ENCODE assay signal across 14 cellular contexts in genomic region chr10:117546020-117546629, GRCh38. TPM values are rescaled to one million over a fixed set of nuclear protein-coding genes. Genes with fewer than 3 reads are reported as not detected.
DNase-seq lines count a peak whose midpoint lies in the region; ATAC-seq and TF ChIP-seq lines count a peak whose summit lies in the region.
"Had no signal": no experiment of that assay in that cellular context is flagged by ENCODE, and none has a peak within 500 bp of the region (broad histone marks: within the 10 kb centered on the region; RNA-seq: fewer than 3 reads in every experiment).

No MANE protein-coding gene starts in this region.

- no peak for ATAC-seq in activated CD8-positive, alpha-beta memory T cell treated with anti-CD3 and anti-CD28 coated beads, Interleukin-2, amount 10 ng/mL, durations not matched to agents 7 days and 5 days
- no peak for ATAC-seq in naive thymus-derived CD4-positive, alpha-beta T cell
- ATAC-seq in activated CD8-positive, alpha-beta T cell treated with anti-CD3 and anti-CD28 coated beads, Interleukin-2, amount 10 ng/mL, durations not matched to agents 7 days and 5 days, result no peak

- no peak overlapping the region for H3K4me3 Mint-ChIP-seq in activated CD8-positive, alpha-beta memory T cell treated with anti-CD3 and anti-CD28 coated beads, Interleukin-2, amount 10 ng/mL, durations not matched to agents 7 days and 5 days
- peak overlapping the region in 9 of 10 donors; percentile 5 to 80 (median 46) for H3K4me3 Mint-ChIP-seq in naive thymus-derived CD4-positive, alpha-beta T cell
- no peak overlapping the region for H3K4me3 Mint-ChIP-seq in activated CD8-positive, alpha-beta T cell treated with anti-CD3 and anti-CD28 coated beads, Interleukin-2, amount 10 ng/mL, durations not matched to agents 7 days and 5 days
- H3K4me3 Mint-ChIP-seq: dendritic cell treated with granulocyte-macrophage colony-stimulating factor and Interleukin-4, amounts not matched to agents 40 ng/mL and 50 ng/mL, for 4 days had no signal

- TF ChIP-seq POLR2A in testis (IDR thresholded peaks at IDR 0.05), result no peak

- CTCF ChIA-PET in activated CD8-positive, alpha-beta memory T cell treated with anti-CD3 and anti-CD28 coated beads, Interleukin-2, amount 10 ng/mL, durations not matched to agents 7 days and 5 days (lab: Charles Lee), result no interaction called here
- CTCF ChIA-PET in naive thymus-derived CD4-positive, alpha-beta T cell (lab: Charles Lee), result no interaction called here
- CTCF ChIA-PET in activated CD8-positive, alpha-beta T cell treated with anti-CD3 and anti-CD28 coated beads, Interleukin-2, amount 10 ng/mL, durations not matched to agents 7 days and 5 days (lab: Charles Lee), result no interaction called here

- H3K9me3 Mint-ChIP-seq in activated CD8-positive, alpha-beta memory T cell treated with anti-CD3 and anti-CD28 coated beads, Interleukin-2, amount 10 ng/mL, durations not matched to agents 7 days and 5 days (ENCODE audit: low read depth), result no peaks in the 10 kb centered on the region
- H3K9me3 Mint-ChIP-seq in naive thymus-derived CD4-positive, alpha-beta T cell, result peaks cover 0 to 4% (median 0%) of the 10 kb centered on the region in 11 donors
- H3K9me3 Mint-ChIP-seq in activated CD8-positive, alpha-beta T cell treated with anti-CD3 and anti-CD28 coated beads, Interleukin-2, amount 10 ng/mL, durations not matched to agents 7 days and 5 days (ENCODE audit: insufficient read depth), result no peaks in the 10 kb centered on the region
- H3K9me3 Mint-ChIP-seq: dendritic cell treated with granulocyte-macrophage colony-stimulating factor and Interleukin-4, amounts not matched to agents 40 ng/mL and 50 ng/mL, for 4 days had no signal

- H3K27ac ChIP-seq in duodenal mucosa (ENCODE audit: low read depth, low read length), result peak overlapping the region; percentile 3
- H3K27ac ChIP-seq in naive thymus-derived CD4-positive, alpha-beta T cell (ENCODE audit: low read depth, low read length), result no peak overlapping the region
- peak overlapping the region; percentile 18 to 80 for H3K27ac ChIP-seq in testis
- H3K27ac ChIP-seq: stomach had no signal

- no peak for TF ChIP-seq CTCF in testis (IDR thresholded peaks at IDR 0.05)

- H3K36me3 Mint-ChIP-seq in activated CD8-positive, alpha-beta memory T cell treated with anti-CD3 and anti-CD28 coated beads, Interleukin-2, amount 10 ng/mL, durations not matched to agents 7 days and 5 days, result peaks cover 3% of the 10 kb centered on the region
- peaks cover 0 to 5% (median 0%) of the 10 kb centered on the region in 5 donors for H3K36me3 Mint-ChIP-seq in naive thymus-derived CD4-positive, alpha-beta T cell
- H3K36me3 Mint-ChIP-seq in activated CD8-positive, alpha-beta T cell treated with anti-CD3 and anti-CD28 coated beads, Interleukin-2, amount 10 ng/mL, durations not matched to agents 7 days and 5 days (ENCODE audit: low read depth), result peaks cover 2% of the 10 kb centered on the region
- H3K36me3 Mint-ChIP-seq: naive B cell had no signal

- H3K4me1 Mint-ChIP-seq in activated CD8-positive, alpha-beta memory T cell treated with anti-CD3 and anti-CD28 coated beads, Interleukin-2, amount 10 ng/mL, durations not matched to agents 7 days and 5 days, result peaks cover 7% of the 10 kb centered on the region
- H3K4me1 Mint-ChIP-seq in naive thymus-derived CD4-positive, alpha-beta T cell, result peaks cover 16 to 47% (median 43%) of the 10 kb centered on the region in 7 donors
- H3K4me1 Mint-ChIP-seq in activated CD8-positive, alpha-beta T cell treated with anti-CD3 and anti-CD28 coated beads, Interleukin-2, amount 10 ng/mL, durations not matched to agents 7 days and 5 days (ENCODE audit: low read depth), result peaks cover 20% of the 10 kb centered on the region

- peak overlapping the region; percentile 47 for H3K27ac Mint-ChIP-seq in activated CD8-positive, alpha-beta memory T cell treated with anti-CD3 and anti-CD28 coated beads, Interleukin-2, amount 10 ng/mL, durations not matched to agents 7 days and 5 days
- peak overlapping the region in 2 of 9 donors; percentile 38 to 74 for H3K27ac Mint-ChIP-seq in naive thymus-derived CD4-positive, alpha-beta T cell
- no peak overlapping the region for H3K27ac Mint-ChIP-seq in activated CD8-positive, alpha-beta T cell treated with anti-CD3 and anti-CD28 coated beads, Interleukin-2, amount 10 ng/mL, durations not matched to agents 7 days and 5 days
- H3K27ac Mint-ChIP-seq: dendritic cell treated with granulocyte-macrophage colony-stimulating factor and Interleukin-4, amounts not matched to agents 40 ng/mL and 50 ng/mL, for 4 days had no signal

- peaks cover 90% of the 10 kb centered on the region for H3K27me3 Mint-ChIP-seq in activated CD8-positive, alpha-beta memory T cell treated with anti-CD3 and anti-CD28 coated beads, Interleukin-2, amount 10 ng/mL, durations not matched to agents 7 days and 5 days
- peaks cover 65 to 93% (median 75%) of the 10 kb centered on the region in 5 donors for H3K27me3 Mint-ChIP-seq in naive thymus-derived CD4-positive, alpha-beta T cell
- H3K27me3 Mint-ChIP-seq in activated CD8-positive, alpha-beta T cell treated with anti-CD3 and anti-CD28 coated beads, Interleukin-2, amount 10 ng/mL, durations not matched to agents 7 days and 5 days (ENCODE audit: low read depth), result peaks cover 84% of the 10 kb centered on the region

- no peaks in the 10 kb centered on the region for H3K36me3 ChIP-seq in duodenal mucosa (ENCODE audit: control insufficient read depth in 1 of 2, insufficient read depth in 2 of 2, low read length in 2 of 2)
- H3K36me3 ChIP-seq in naive thymus-derived CD4-positive, alpha-beta T cell (ENCODE audit: control insufficient read depth in 2 of 3, insufficient read depth in 3 of 3, low read length in 3 of 3), result no peaks in the 10 kb centered on the region
- no peaks in the 10 kb centered on the region for H3K36me3 ChIP-seq in testis (ENCODE audit: low read depth, missing control alignments)
- H3K36me3 ChIP-seq: stomach had no signal

- H3K9ac ChIP-seq in duodenal mucosa (ENCODE audit: low read depth in 1 of 2, low read length in 2 of 2), result no peak overlapping the region

- DNase-seq in activated CD8-positive, alpha-beta memory T cell treated with anti-CD3 and anti-CD28 coated beads, Interleukin-2, amount 10 ng/mL, durations not matched to agents 7 days and 5 days, result no peak
- no peak for DNase-seq in activated CD8-positive, alpha-beta memory T cell treated with anti-CD3 and anti-CD28 coated beads, Interleukin-2, amount 50 U/mL, for 48 hours
- DNase-seq in naive thymus-derived CD4-positive, alpha-beta T cell, result no peak
- DNase-seq in testis, result no peak
- DNase-seq in activated gamma-delta T cell (lab: John Stamatoyannopoulos, UW), result no peak
- DNase-seq in activated CD8-positive, alpha-beta T cell treated with anti-CD3 and anti-CD28 coated beads, Interleukin-2, amount 10 ng/mL, durations not matched to agents 7 days and 5 days, result no peak
- no peak for DNase-seq in NCI-H1417 treated with DMSO at 0.1 percent for 48 hours (lab: John Stamatoyannopoulos, UW)
- DNase-seq: naive B cell, NCI-H2081, stomach had no signal

- WGBS in testis, 2 donors, result 26 to 29% methylated on average over 10 to 18 of the region's 18 CpGs

- H3K9me3 ChIP-seq in duodenal mucosa (ENCODE audit: control insufficient read depth in 1 of 2, low read length in 2 of 2) (no peaks in the 10 kb centered on the region), testis (no peaks in the 10 kb centered on the region)
- H3K9me3 ChIP-seq in naive thymus-derived CD4-positive, alpha-beta T cell (ENCODE audit: control insufficient read depth in 2 of 3, low read length in 3 of 3), result no peaks in the 10 kb centered on the region
- H3K9me3 ChIP-seq: stomach had no signal

- H3K4me3 ChIP-seq in duodenal mucosa (ENCODE audit: low read depth in 1 of 2, low read length in 2 of 2) (no peak overlapping the region), testis (peak overlapping the region in 1 of 2 donors; percentile 80)
- no peak overlapping the region for H3K4me3 ChIP-seq in naive thymus-derived CD4-positive, alpha-beta T cell (ENCODE audit: low read length)

- POLR2A ChIA-PET in naive thymus-derived CD4-positive, alpha-beta T cell (lab: Charles Lee), result no interaction called here
- POLR2A ChIA-PET in activated CD8-positive, alpha-beta T cell treated with anti-CD3 and anti-CD28 coated beads, Interleukin-2, amount 10 ng/mL, durations not matched to agents 7 days and 5 days (lab: Charles Lee), result no interaction called here

- intact Hi-C loops in naive thymus-derived CD4-positive, alpha-beta T cell (cut with micrococcal nuclease), result no loop called here
- intact Hi-C loops in testis (cut with DNase I; ENCODE audit: low total_unique reads), result loop anchor here (10.0 kb wide), 1 partner anchor 499 kb away; the partner anchor contains the start of gene RAB11FIP2

- H3K27me3 ChIP-seq in duodenal mucosa (ENCODE audit: control insufficient read depth in 1 of 2, insufficient read depth in 2 of 2, low read length in 2 of 2), result peaks cover 91 to 99% of the 10 kb centered on the region in 2 donors
- H3K27me3 ChIP-seq in naive thymus-derived CD4-positive, alpha-beta T cell (ENCODE audit: control insufficient read depth in 2 of 2, insufficient read depth in 2 of 2, low read length in 2 of 2), result peaks cover 0 to 25% of the 10 kb centered on the region in 2 donors
- peaks cover 4% of the 10 kb centered on the region for H3K27me3 ChIP-seq in testis

- H3K4me1 ChIP-seq in duodenal mucosa (ENCODE audit: control insufficient read depth in 1 of 2, insufficient read depth in 2 of 2, low read length in 2 of 2) (peaks cover 15 to 17% of the 10 kb centered on the region in 2 donors), testis (peaks cover 16% of the 10 kb centered on the region)
- H3K4me1 ChIP-seq in naive thymus-derived CD4-positive, alpha-beta T cell (ENCODE audit: control insufficient read depth in 2 of 2, insufficient read depth in 2 of 2, low read length in 2 of 2), result no peaks in the 10 kb centered on the region

RNA-seq across cellular contexts. Expression of gene EMX2, which starts 3.6 kb away (rescaled TPM):
- not detected for total RNA-seq in activated CD8-positive, alpha-beta memory T cell treated with anti-CD3 and anti-CD28 coated beads, Interleukin-2, amount 10 ng/mL, durations not matched to agents 7 days and 5 days
- not detected for total RNA-seq in naive thymus-derived CD4-positive, alpha-beta T cell
- not detected for polyA plus RNA-seq in naive thymus-derived CD4-positive, alpha-beta T cell
- 1 to 10 TPM; 1.5 to 1.9 TPM for total RNA-seq in testis
- 6.9 TPM for polyA plus RNA-seq in testis (ENCODE audit: insufficient read depth, low read depth, low replicate concordance)
- not detected for total RNA-seq in activated CD8-positive, alpha-beta T cell treated with anti-CD3 and anti-CD28 coated beads, Interleukin-2, amount 10 ng/mL, durations not matched to agents 7 days and 5 days
- total RNA-seq: MCF 10A, SK-MEL-5, stomach had no signal

Comparison
In these comparisons a context has a peak if more than half of its experiments do, and no peak if none do; other contexts are left out.
1. H3K4me3 Mint-ChIP-seq: peak in naive thymus-derived CD4-positive, alpha-beta T cell (9 of 10); none in activated CD8-positive, alpha-beta memory T cell treated with anti-CD3 and anti-CD28 coated beads, Interleukin-2, amount 10 ng/mL, durations not matched to agents 7 days and 5 days (single experiment) and activated CD8-positive, alpha-beta T cell treated with anti-CD3 and anti-CD28 coated beads, Interleukin-2, amount 10 ng/mL, durations not matched to agents 7 days and 5 days (single experiment).